10 cellular contexts compared by ENCODE assay signal in the genomic region with DNA sequence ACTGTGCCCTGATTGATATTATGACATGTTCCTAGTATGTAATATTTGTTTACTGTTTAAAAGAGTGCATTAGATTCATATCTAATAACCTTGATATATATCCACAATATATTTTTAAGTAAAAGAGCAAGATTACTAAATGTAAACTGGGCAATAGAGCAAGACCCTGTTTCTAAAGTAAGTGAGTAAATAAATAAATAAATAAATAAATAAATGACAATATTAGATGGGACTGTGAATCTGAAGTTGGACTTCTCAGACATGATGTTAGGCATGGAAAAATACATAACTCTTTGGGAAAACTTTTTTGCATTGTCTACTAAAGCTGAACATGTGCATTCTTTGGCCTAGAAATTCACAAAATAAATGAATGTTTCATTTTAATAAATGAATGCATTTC.
"Had no signal": no experiment of that assay in that cellular context is flagged by ENCODE, and none has a peak within 500 bp of the region (broad histone marks: within the 10 kb centered on the region; RNA-seq: fewer than 3 reads in every experiment).

No MANE protein-coding gene starts in this region.

- H3K27ac Mint-ChIP-seq: GM23338, H9, HFFc6 had no signal

- H3K4me3 ChIP-seq: GM23248, GM23338, HAP-1 had no signal

- FAIRE-seq: H1, H54 had no signal

- ATAC-seq: GM23338, HCT116 had no signal

- H3K27ac ChIP-seq: GM23248 had no signal

- DNase-seq: GM23248, GOT3, H9, HCEC 1CT, HFFc6 had no signal

- H3K4me2 ChIP-seq: GM23338 had no signal

- H3K9me3 ChIP-seq: HAP-1 had no signal

- H3K9me3 Mint-ChIP-seq: GM23338, H9 had no signal

- H3K4me3 Mint-ChIP-seq: GM23338, H9, HFFc6 had no signal

- H3K36me3 ChIP-seq: HAP-1 had no signal
